ENCODE assay signal across 18 cellular contexts in the genomic region with DNA sequence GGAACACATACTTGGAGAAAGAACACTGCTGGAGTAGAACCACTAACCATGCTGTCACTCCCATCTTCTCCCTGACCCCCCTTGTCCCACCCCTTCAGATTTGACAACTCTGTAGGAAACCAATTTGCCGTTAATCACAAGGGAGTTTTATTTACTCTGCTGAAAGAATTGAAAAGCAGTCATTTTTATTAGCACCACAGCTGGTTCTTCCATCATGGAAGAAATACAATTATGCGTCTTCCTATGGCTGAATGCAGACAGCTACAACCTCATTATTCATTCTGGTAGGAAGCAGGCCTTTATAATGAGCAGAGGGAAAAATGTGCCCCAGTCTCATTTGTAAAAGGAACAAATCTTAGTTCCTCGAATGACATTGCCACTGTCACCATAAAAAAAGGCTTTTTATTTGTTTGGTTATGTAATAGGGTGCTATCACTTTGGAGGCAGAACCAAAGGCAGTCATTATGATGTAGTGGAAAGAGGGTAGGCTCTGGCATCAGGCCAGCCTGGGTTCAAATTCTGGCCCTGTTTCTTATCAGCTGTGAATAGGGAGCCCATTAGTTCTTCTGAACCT.
"Had no signal": no experiment of that assay in that cellular context is flagged by ENCODE, and none has a peak within 500 bp of the region (broad histone marks: within the 10 kb centered on the region; RNA-seq: fewer than 3 reads in every experiment).

No MANE protein-coding gene starts in this region.

- H3K36me3 Mint-ChIP-seq: activated naive CD4-positive, alpha-beta T cell treated with anti-CD3 and anti-CD28 coated beads, Interleukin-2, amount 50 U/mL, for 24 hours had no signal

- H3K27ac ChIP-seq: body of pancreas, coronary artery, epithelial cell of prostate, hepatocyte, ovary, sigmoid colon had no signal

- H3K4me3 Mint-ChIP-seq: activated B cell treated with CpG ODN at 0.5 μM for 24 hours; activated CD4-positive, alpha-beta T cell treated with anti-CD3 and anti-CD28 coated beads, Interleukin-2, amount 10 ng/mL, durations not matched to agents 24 days and 14 days; activated naive CD4-positive, alpha-beta T cell treated with anti-CD3 and anti-CD28 coated beads, Interleukin-2, amount 50 U/mL, for 24 hours; neural crest cell had no signal

- H3K27me3 ChIP-seq: body of pancreas, hepatocyte, ovary, sigmoid colon had no signal

- H3K9me3 ChIP-seq: body of pancreas, ovary, sigmoid colon had no signal

- H3K4me1 Mint-ChIP-seq: activated B cell treated with CpG ODN at 0.5 μM for 24 hours had no signal

- H3K36me3 ChIP-seq: ovary, sigmoid colon had no signal

- H3K27ac Mint-ChIP-seq: activated B cell treated with CpG ODN at 0.5 μM for 24 hours; activated CD4-positive, alpha-beta T cell treated with anti-CD3 and anti-CD28 coated beads, Interleukin-2, amount 10 ng/mL, durations not matched to agents 24 days and 14 days had no signal

- H3K4me2 ChIP-seq: hepatocyte had no signal

- H3K9me3 Mint-ChIP-seq: activated B cell treated with CpG ODN at 0.5 μM for 24 hours; activated naive CD4-positive, alpha-beta T cell treated with anti-CD3 and anti-CD28 coated beads, Interleukin-2, amount 50 U/mL, for 24 hours; neural crest cell had no signal

- H3K4me3 ChIP-seq: body of pancreas, coronary artery, hepatocyte, ovary, sigmoid colon had no signal

- DNase-seq: activated B cell treated with CpG ODN at 0.5 μM for 24 hours; activated CD4-positive, alpha-beta T cell treated with anti-CD3 and anti-CD28 coated beads, Interleukin-2, amount 10 ng/mL, durations not matched to agents 24 days and 14 days; activated effector memory CD4-positive, alpha-beta T cell treated with Interleukin-2 at 50 U/mL for 16 hours; activated T-cell treated with anti-CD3 and anti-CD28 coated beads, Interleukin-2, amount 50 U/mL, for 1 hour; body of pancreas; central memory CD4-positive, alpha-beta T cell; effector CD8-positive, alpha-beta T cell; mesendoderm; ovary; sigmoid colon; stimulated activated CD4-positive, alpha-beta T cell treated with anti-CD3 and anti-CD28 coated beads, Interleukin-12 subunit alpha, Interleukin-12 subunit beta, amount 100 ng/mL, for 4 hours; stimulated activated naive CD4-positive, alpha-beta T cell treated with Interleukin-2 at 50 U/mL for 16 hours; trophoblast cell had no signal

- H2AFZ ChIP-seq: hepatocyte had no signal

- H3K4me1 ChIP-seq: sigmoid colon had no signal
